In genomic region chr1:21022279-21023040, GRCh38 we compare ENCODE assay signal across 8 cellular contexts.
DNase-seq lines count a peak whose midpoint lies in the region; ATAC-seq and TF ChIP-seq lines count a peak whose summit lies in the region.

No MANE protein-coding gene starts in this region.

- TF ChIP-seq RAD21 in liver (IDR thresholded peaks at IDR 0.05) = peak; percentile 37 to 49

- H3K36me3 ChIP-seq in liver (ENCODE audit: control insufficient read depth in 4 of 4, insufficient read depth in 3 of 4, low read depth in 1 of 4, low read length in 3 of 4) = no peaks in the 10 kb centered on the region
- no peaks in the 10 kb centered on the region for H3K36me3 ChIP-seq in subcutaneous abdominal adipose tissue (ENCODE audit: control insufficient read depth in 5 of 5, insufficient read depth in 5 of 5, low read length in 5 of 5)

- H3K9ac ChIP-seq in liver (ENCODE audit: low read depth in 1 of 2, low read length in 2 of 2) (peak overlapping the region; percentile 42 to 56), subcutaneous abdominal adipose tissue (ENCODE audit: low read length in 5 of 5) (peak overlapping the region in 3 of 5 donors; percentile 9 to 69 (median 47))

- H3K27ac ChIP-seq in 22Rv1 = peak overlapping the region; percentile 96
- peak overlapping the region; percentile 75 to 79 for H3K27ac ChIP-seq in liver (ENCODE audit: low read depth in 1 of 2, low read length in 2 of 2)
- peak overlapping the region; percentile 59 for H3K27ac ChIP-seq in subcutaneous abdominal adipose tissue (ENCODE audit: low read depth, low read length)

- 38% methylated on average over 6 of the region's 6 CpGs for WGBS in liver

- H3K4me1 ChIP-seq in liver (ENCODE audit: control insufficient read depth in 4 of 4, insufficient read depth in 4 of 4, low read length in 3 of 4) (peaks cover 0 to 7% (median under 1%) of the 10 kb centered on the region in 4 donors), subcutaneous abdominal adipose tissue (ENCODE audit: control insufficient read depth in 5 of 5, insufficient read depth in 5 of 5, low read length in 5 of 5) (peaks cover 0 to 16% (median 13%) of the 10 kb centered on the region in 5 donors)

- DNase-seq in GM04503 (ENCODE audit: low read depth) (peak; percentile 95), MV-4-11 (lab: John Stamatoyannopoulos, UW) (peak; percentile 79), SK-MEL-5 (ENCODE audit: low read depth, low spot score) (peak; percentile 88), cerebellar cortex (ENCODE audit: low spot score) (peak; percentile 41)

- ATAC-seq in HG02571 (IDR thresholded peaks at IDR 0.05; ENCODE audit: unreplicated experiment) = peak; percentile 82

- H3K9me3 ChIP-seq in liver (ENCODE audit: control insufficient read depth in 4 of 4, low read length in 3 of 4) (no peaks in the 10 kb centered on the region), subcutaneous abdominal adipose tissue (ENCODE audit: control insufficient read depth in 5 of 5, low read length in 5 of 5) (no peaks in the 10 kb centered on the region)

- no peak overlapping the region for H3K4me3 ChIP-seq in liver (ENCODE audit: low read depth in 1 of 3, low read length in 3 of 3)
- peak overlapping the region; percentile 37 to 55 (median 44) for H3K4me3 ChIP-seq in subcutaneous abdominal adipose tissue (ENCODE audit: low read depth in 1 of 5, low read length in 5 of 5)

- TF ChIP-seq CTCF in 22Rv1 (IDR thresholded peaks at IDR 0.05) (no peak), liver (IDR thresholded peaks at IDR 0.05; ENCODE audit: low read depth, low read length, missing input control) (no peak)

- H3K27me3 ChIP-seq in liver (ENCODE audit: control insufficient read depth in 4 of 4, insufficient read depth in 4 of 4, low read length in 3 of 4) = no peaks in the 10 kb centered on the region
- H3K27me3 ChIP-seq in subcutaneous abdominal adipose tissue (ENCODE audit: control insufficient read depth in 5 of 5, insufficient read depth in 4 of 5, low read length in 5 of 5) = no peaks in the 10 kb centered on the region

- in situ Hi-C loops in SK-MEL-5 (cut with HindIII; ENCODE audit: low pct_unique_long_range_greater_than_20kb, low sequenced_read_pairs) = no loop called here

TF ChIP-seq in liver, 16 proteins besides CTCF, POLR2A, EP300 and RAD21:
- TF ChIP-seq ZBTB33 (IDR thresholded peaks at IDR 0.05) (peak; percentile 81), HNF4A (conservative IDR thresholded peaks at IDR 0.05) (peak in 1 of 2 donors; percentile 65), NR2F2 (IDR thresholded peaks at IDR 0.05) (peak; percentile 54), FOXA2 (IDR thresholded peaks at IDR 0.05) (peak; percentile 57), SP1 (IDR thresholded peaks at IDR 0.05) (peak; percentile 86), RXRA (IDR thresholded peaks at IDR 0.05) (peak; percentile 37 to 81), JUND (IDR thresholded peaks at IDR 0.05) (peak; percentile 92 to 98), TAF1 (conservative IDR thresholded peaks at IDR 0.05) (no peak), EGR1 (IDR thresholded peaks at IDR 0.05; ENCODE audit: low read depth in 2 of 2) (peak; percentile 25 to 80), GABPA (IDR thresholded peaks at IDR 0.05 in 1 of 2, conservative IDR thresholded peaks at IDR 0.05 in 1 of 2) (peak; percentile 26 to 76), FOXA1 (IDR thresholded peaks at IDR 0.05) (no peak), YY1 (IDR thresholded peaks at IDR 0.05) (peak; percentile 86), HNF4G (IDR thresholded peaks at IDR 0.05) (no peak)
- TF ChIP-seq, protein P1, sequence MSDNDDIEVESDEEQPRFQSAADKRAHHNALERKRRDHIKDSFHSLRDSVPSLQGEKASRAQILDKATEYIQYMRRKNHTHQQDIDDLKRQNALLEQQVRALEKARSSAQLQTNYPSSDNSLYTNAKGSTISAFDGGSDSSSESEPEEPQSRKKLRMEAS (IDR thresholded peaks at IDR 0.05) = peak; percentile 80
- TF ChIP-seq, protein P2, sequence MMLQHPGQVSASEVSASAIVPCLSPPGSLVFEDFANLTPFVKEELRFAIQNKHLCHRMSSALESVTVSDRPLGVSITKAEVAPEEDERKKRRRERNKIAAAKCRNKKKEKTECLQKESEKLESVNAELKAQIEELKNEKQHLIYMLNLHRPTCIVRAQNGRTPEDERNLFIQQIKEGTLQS (IDR thresholded peaks at IDR 0.05) = no peak
- TF ChIP-seq, protein P3, sequence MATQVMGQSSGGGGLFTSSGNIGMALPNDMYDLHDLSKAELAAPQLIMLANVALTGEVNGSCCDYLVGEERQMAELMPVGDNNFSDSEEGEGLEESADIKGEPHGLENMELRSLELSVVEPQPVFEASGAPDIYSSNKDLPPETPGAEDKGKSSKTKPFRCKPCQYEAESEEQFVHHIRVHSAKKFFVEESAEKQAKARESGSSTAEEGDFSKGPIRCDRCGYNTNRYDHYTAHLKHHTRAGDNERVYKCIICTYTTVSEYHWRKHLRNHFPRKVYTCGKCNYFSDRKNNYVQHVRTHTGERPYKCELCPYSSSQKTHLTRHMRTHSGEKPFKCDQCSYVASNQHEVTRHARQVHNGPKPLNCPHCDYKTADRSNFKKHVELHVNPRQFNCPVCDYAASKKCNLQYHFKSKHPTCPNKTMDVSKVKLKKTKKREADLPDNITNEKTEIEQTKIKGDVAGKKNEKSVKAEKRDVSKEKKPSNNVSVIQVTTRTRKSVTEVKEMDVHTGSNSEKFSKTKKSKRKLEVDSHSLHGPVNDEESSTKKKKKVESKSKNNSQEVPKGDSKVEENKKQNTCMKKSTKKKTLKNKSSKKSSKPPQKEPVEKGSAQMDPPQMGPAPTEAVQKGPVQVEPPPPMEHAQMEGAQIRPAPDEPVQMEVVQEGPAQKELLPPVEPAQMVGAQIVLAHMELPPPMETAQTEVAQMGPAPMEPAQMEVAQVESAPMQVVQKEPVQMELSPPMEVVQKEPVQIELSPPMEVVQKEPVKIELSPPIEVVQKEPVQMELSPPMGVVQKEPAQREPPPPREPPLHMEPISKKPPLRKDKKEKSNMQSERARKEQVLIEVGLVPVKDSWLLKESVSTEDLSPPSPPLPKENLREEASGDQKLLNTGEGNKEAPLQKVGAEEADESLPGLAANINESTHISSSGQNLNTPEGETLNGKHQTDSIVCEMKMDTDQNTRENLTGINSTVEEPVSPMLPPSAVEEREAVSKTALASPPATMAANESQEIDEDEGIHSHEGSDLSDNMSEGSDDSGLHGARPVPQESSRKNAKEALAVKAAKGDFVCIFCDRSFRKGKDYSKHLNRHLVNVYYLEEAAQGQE (IDR thresholded peaks at IDR 0.05) = peak; percentile 69

Comparison
In these comparisons a context has a peak if more than half of its experiments do, and no peak if none do; other contexts are left out.
1. DNase-seq: peak in every context shown above with its lines; median percentile 95 in GM04503; 88 in SK-MEL-5; 79 in MV-4-11; 41 in cerebellar cortex.
2. H3K4me3 ChIP-seq: peak in subcutaneous abdominal adipose tissue (5 of 5); none in liver (0 of 3).
3. Peak in every context shown above with its lines, with median percentiles within 50 percentile points of each other: H3K27ac ChIP-seq.